8 cellular contexts compared by ENCODE assay signal in genomic region chr16:68091604-68092261, GRCh38. TPM values are rescaled to one million over a fixed set of nuclear protein-coding genes. Genes with fewer than 3 reads are reported as not detected.
DNase-seq lines count a peak whose midpoint lies in the region; ATAC-seq and TF ChIP-seq lines count a peak whose summit lies in the region.

No MANE protein-coding gene starts in this region.

- H3K9me3 Mint-ChIP-seq in natural killer cell, result no peaks in the 10 kb centered on the region

- H3K27me3 ChIP-seq in DND-41 (ENCODE audit: insufficient read depth, low read length, poor library complexity), result no peaks in the 10 kb centered on the region

- H3K4me1 Mint-ChIP-seq in natural killer cell, result peaks cover 86 to 87% of the 10 kb centered on the region in 2 donors

- TF ChIP-seq CTCF in DND-41 (IDR thresholded peaks at IDR 0.05; ENCODE audit: borderline replicate concordance, extremely low read depth, low read length, poor library complexity, severe bottlenecking), result no peak
- no peak for TF ChIP-seq CTCF in astrocyte of the spinal cord (IDR thresholded peaks at IDR 0.05; ENCODE audit: low read depth, low read length)
- no peak for TF ChIP-seq CTCF in natural killer cell (IDR thresholded peaks at IDR 0.05)

- ATAC-seq in DND-41 (ENCODE audit: insufficient read depth, low read depth) (no peak), natural killer cell (no peak), GM18519 (IDR thresholded peaks at IDR 0.05; ENCODE audit: low FRiP score, unreplicated experiment) (no peak), HG02642 (IDR thresholded peaks at IDR 0.05; ENCODE audit: poor library complexity, unreplicated experiment) (no peak), HG03520 (IDR thresholded peaks at IDR 0.05; ENCODE audit: unreplicated experiment) (no peak)

- no peak overlapping the region for H2AFZ ChIP-seq in DND-41 (ENCODE audit: low read depth, low read length)

- peak overlapping the region; percentile 35; the same call in 1 of the 2 replicates for H3K27ac ChIP-seq in DND-41 (ENCODE audit: low read length)

- peak overlapping the region; percentile 19; the same call in 1 of the 2 replicates for H3K4me2 ChIP-seq in DND-41 (ENCODE audit: insufficient read depth, low read length)

- no peaks in the 10 kb centered on the region for H3K36me3 Mint-ChIP-seq in natural killer cell

- H3K9me3 ChIP-seq in DND-41 (ENCODE audit: insufficient read depth, low read length, severe bottlenecking), result no peaks in the 10 kb centered on the region

- H3K4me3 Mint-ChIP-seq in natural killer cell, result peak overlapping the region; percentile 82

- intact Hi-C loops in natural killer cell (cut with micrococcal nuclease), result loop anchor here (10.0 kb wide), 1 partner anchor 53 kb away; no protein-coding TSS in a partner anchor

- in situ Hi-C loops in astrocyte of the spinal cord (cut with HindIII; ENCODE audit: low sequenced_read_pairs), result no loop called here

- H3K27me3 Mint-ChIP-seq in natural killer cell (ENCODE audit: low read depth in 2 of 2), result no peaks in the 10 kb centered on the region

- H3K79me2 ChIP-seq in DND-41 (ENCODE audit: insufficient read depth, low read length), result peaks cover 98% of the 10 kb centered on the region

- no peaks in the 10 kb centered on the region for H3K36me3 ChIP-seq in DND-41 (ENCODE audit: insufficient read depth, low read length)

- H3K27ac Mint-ChIP-seq in natural killer cell, result peak overlapping the region; percentile 87 to 89

- no peak for DNase-seq in DND-41
- DNase-seq in NCI-H1417 treated with DMSO at 0.1 percent for 48 hours (lab: John Stamatoyannopoulos, UW), result peak; percentile 22
- DNase-seq in astrocyte of the spinal cord (ENCODE audit: low read depth, low spot score), result peak; percentile 52
- no peak for DNase-seq in natural killer cell
- DNase-seq in activated CD4-positive, alpha-beta T cell treated with anti-CD3 and anti-CD28 coated beads for 48 hours, result no peak

- peaks cover 79% of the 10 kb centered on the region for H4K20me1 ChIP-seq in DND-41 (ENCODE audit: insufficient read depth, low read length)

- peaks cover 53% of the 10 kb centered on the region for H3K4me1 ChIP-seq in DND-41 (ENCODE audit: insufficient read depth, low read length)

- H3K4me3 ChIP-seq in DND-41 (ENCODE audit: low read depth in 1 of 2, low read length in 2 of 2), result no peak overlapping the region
- no peak overlapping the region for H3K4me3 ChIP-seq in astrocyte of the spinal cord (ENCODE audit: low read depth, low read length)

- no peak overlapping the region for H3K9ac ChIP-seq in DND-41 (ENCODE audit: low read depth, low read length)

RNA-seq across cellular contexts. Expression of gene NFATC3, which starts 6.6 kb away (rescaled TPM):
- 100 to 1,000 TPM; 241 to 282 (median 263) TPM for total RNA-seq in natural killer cell

Comparison
In these comparisons a context has a peak if more than half of its experiments do, and no peak if none do; other contexts are left out.
1. DNase-seq: peak in NCI-H1417 treated with DMSO at 0.1 percent for 48 hours (single experiment) and astrocyte of the spinal cord (single experiment); none in DND-41 (single experiment), natural killer cell (single experiment) and activated CD4-positive, alpha-beta T cell treated with anti-CD3 and anti-CD28 coated beads for 48 hours (single experiment).